Comparison of ENCODE assay signal across 12 cellular contexts in genomic region chr20:221258-221830, GRCh38. TPM values are rescaled to one million over a fixed set of nuclear protein-coding genes. Genes with fewer than 3 reads are reported as not detected.
"Had no signal": no experiment of that assay in that cellular context is flagged by ENCODE, and none has a peak within 500 bp of the region (broad histone marks: within the 10 kb centered on the region; RNA-seq: fewer than 3 reads in every experiment).

No MANE protein-coding gene starts in this region.

- H3K4me1 ChIP-seq: HAP-1 had no signal

- H3K9me3 ChIP-seq: HAP-1 had no signal

- H3K9me3 Mint-ChIP-seq: GM23338, HFFc6 had no signal

- H3K4me3 ChIP-seq: GM23248, GM23338, HAP-1 had no signal

- ATAC-seq: GM23338, HCT116 had no signal

- H3K36me3 ChIP-seq: HAP-1 had no signal

- H2AFZ ChIP-seq: GM23248, GM23338 had no signal

- DNase-seq: GM23248, GOT3, H7, H9, HCEC 1CT, HFFc6 had no signal

- H3K27ac Mint-ChIP-seq: GM23338, H9, HFFc6 had no signal

- H3K4me3 Mint-ChIP-seq: GM23338, H9, HFFc6 had no signal

- FAIRE-seq: H1, H54 had no signal

- H3K27ac ChIP-seq: GM23248 had no signal

- H3K9ac ChIP-seq: GM23248 had no signal

- H3K4me2 ChIP-seq: GM23338 had no signal

- H3K4me1 Mint-ChIP-seq: GM23338, H9 had no signal

RNA-seq across cellular contexts. Expression of gene DEFB129, which starts 5.7 kb away (rescaled TPM):
- total RNA-seq: GM23248, GM23338, H1, H4, H7, H9, HFFc6 had no signal
- polyA plus RNA-seq: GM23248, GM23338, H1 had no signal

RNA-seq across cellular contexts. Expression of gene DEFB128, which starts 31.8 kb away (rescaled TPM):
- total RNA-seq: GM23248, GM23338, H1, H4, H7, H9, HFFc6 had no signal
- polyA plus RNA-seq: GM23248, GM23338, H1 had no signal

RNA-seq across cellular contexts. Expression of gene DEFB132, which starts 36.2 kb away (rescaled TPM):
- total RNA-seq: GM23248, GM23338, H1, H4, H7, H9, HFFc6 had no signal
- polyA plus RNA-seq: GM23248, GM23338, H1 had no signal
